In the genomic region with DNA sequence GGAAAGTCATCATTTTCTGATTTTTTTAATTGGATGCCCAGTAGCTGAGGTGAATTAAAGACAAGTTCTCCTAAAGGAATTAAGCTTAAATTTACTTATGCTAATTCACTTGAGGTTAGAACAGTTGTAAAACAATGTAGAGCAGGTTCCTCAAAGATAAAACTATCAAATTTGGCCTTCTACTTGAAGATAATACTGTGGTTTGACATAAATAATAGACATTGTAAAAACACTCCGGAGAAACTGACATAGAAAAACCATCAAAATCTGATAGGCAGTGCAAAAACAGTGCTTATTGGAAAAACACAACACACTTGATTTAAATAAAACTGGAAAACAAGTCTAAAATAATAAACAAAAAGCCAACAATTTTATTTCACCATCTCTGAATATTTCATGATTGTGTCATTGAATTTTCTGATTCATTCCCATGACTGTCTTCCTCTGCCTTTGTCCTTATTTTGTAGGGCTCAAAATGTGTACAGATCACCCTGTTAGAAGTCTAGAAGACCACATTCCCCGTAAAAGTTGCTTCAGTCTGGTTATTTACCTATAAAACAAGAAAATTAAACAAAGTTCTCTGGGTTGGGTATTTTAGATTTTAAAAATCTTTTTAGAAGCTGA, we compare ENCODE assay signal across 1 cellular context.
TF ChIP-seq lines count a peak whose summit lies in the region.

No MANE protein-coding gene starts in this region.

TF ChIP-seq in HepG2, 621 proteins besides CTCF, POLR2A, EP300 and RAD21:
- 0 out of 2 replicates have a peak, but pooled peaks have one; percentile 37 for TF ChIP-seq GFI1 (CRISPR knock-in tag; IDR thresholded peaks at IDR 0.05; ENCODE audit: borderline replicate concordance)
- TF ChIP-seq, protein P1, sequence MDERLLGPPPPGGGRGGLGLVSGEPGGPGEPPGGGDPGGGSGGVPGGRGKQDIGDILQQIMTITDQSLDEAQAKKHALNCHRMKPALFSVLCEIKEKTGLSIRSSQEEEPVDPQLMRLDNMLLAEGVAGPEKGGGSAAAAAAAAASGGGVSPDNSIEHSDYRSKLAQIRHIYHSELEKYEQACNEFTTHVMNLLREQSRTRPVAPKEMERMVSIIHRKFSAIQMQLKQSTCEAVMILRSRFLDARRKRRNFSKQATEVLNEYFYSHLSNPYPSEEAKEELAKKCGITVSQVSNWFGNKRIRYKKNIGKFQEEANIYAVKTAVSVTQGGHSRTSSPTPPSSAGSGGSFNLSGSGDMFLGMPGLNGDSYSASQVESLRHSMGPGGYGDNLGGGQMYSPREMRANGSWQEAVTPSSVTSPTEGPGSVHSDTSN (CRISPR knock-in tag; IDR thresholded peaks at IDR 0.05) = no peak
